In genomic region chr13:48403151-48403631, GRCh38 we compare ENCODE assay signal across 8 cellular contexts.
DNase-seq lines count a peak whose midpoint lies in the region; ATAC-seq and TF ChIP-seq lines count a peak whose summit lies in the region.

No MANE protein-coding gene starts in this region.

- DNase-seq in choroid plexus epithelial cell (ENCODE audit: low read depth) (peak; percentile 62), NCI-H1417 treated with DMSO at 0.1 percent for 48 hours (lab: John Stamatoyannopoulos, UW) (no peak), GF-D8 (lab: John Stamatoyannopoulos, UW) (no peak), SKM-1 treated with dmso at 0.1 percent for 144 hours (lab: John Stamatoyannopoulos, UW; ENCODE audit: unreplicated experiment) (no peak)

- H3K27me3 ChIP-seq in rectal smooth muscle tissue (ENCODE audit: control insufficient read depth, insufficient read depth, low read length) = no peaks in the 10 kb centered on the region

- peak overlapping the region; percentile 0 for H3K27ac ChIP-seq in rectal smooth muscle tissue (ENCODE audit: low read depth, low read length)

- H3K4me1 ChIP-seq in rectal smooth muscle tissue (ENCODE audit: control insufficient read depth, insufficient read depth, low read length) = peaks cover 10% of the 10 kb centered on the region

- no peak overlapping the region for H3K9ac ChIP-seq in rectal smooth muscle tissue (ENCODE audit: low read length)

- TF ChIP-seq CTCF in choroid plexus epithelial cell (conservative IDR thresholded peaks at IDR 0.05; ENCODE audit: low read depth, low read length) = no peak

- H3K36me3 ChIP-seq in rectal smooth muscle tissue (ENCODE audit: control insufficient read depth, insufficient read depth, low read length) = no peaks in the 10 kb centered on the region

- peak; percentile 51 for ATAC-seq in GM18870 (IDR thresholded peaks at IDR 0.05; ENCODE audit: unreplicated experiment)
- peak; percentile 71 for ATAC-seq in HG03432 (IDR thresholded peaks at IDR 0.05; ENCODE audit: unreplicated experiment)
- no peak for ATAC-seq in HG03571 (IDR thresholded peaks at IDR 0.05; ENCODE audit: unreplicated experiment)

- H3K4me3 ChIP-seq in choroid plexus epithelial cell (ENCODE audit: low read depth, low read length) = no peak overlapping the region
- H3K4me3 ChIP-seq in rectal smooth muscle tissue (ENCODE audit: low read length) = no peak overlapping the region
